In genomic region chr3:49719214-49719884, GRCh38 we compare ENCODE assay signal across 7 cellular contexts. TPM values are rescaled to one million over a fixed set of nuclear protein-coding genes. Genes with fewer than 3 reads are reported as not detected.
DNase-seq lines count a peak whose midpoint lies in the region; ATAC-seq and TF ChIP-seq lines count a peak whose summit lies in the region.

Gene AMIGO3 (minus strand): TSS chr3:49719684. CDS start chr3:49719465, 219 bp downstream.

- H3K9ac ChIP-seq in colonic mucosa (ENCODE audit: low read depth in 2 of 2, low read length in 2 of 2) = peak within 1 kb of the TSS; percentile 40 to 55

- DNase-seq in NCI-H2227 treated with DMSO at 0.1 percent for 48 hours (lab: John Stamatoyannopoulos, UW) = peak; percentile 43
- DNase-seq in activated CD4-positive, alpha-beta T cell treated with anti-CD3 and anti-CD28 coated beads for 4 hours = peak; percentile 88
- DNase-seq in colonic mucosa = peak; percentile 99
- peak; percentile 94 for DNase-seq in kidney tubule cell (ENCODE audit: low spot score)
- peak; percentile 76 to 89 for DNase-seq in stimulated activated CD4-positive, alpha-beta T cell treated with anti-CD3 and anti-CD28 coated beads, Interleukin-15, amount 100 ng/mL, for 48 hours (ENCODE audit: low read depth in 2 of 2)

- peak within 1 kb of the TSS; percentile 56 for H3K27ac ChIP-seq in colonic mucosa

- H3K4me1 ChIP-seq in colonic mucosa = peaks cover 19% of the 10 kb centered on the region

- no peaks in the 10 kb centered on the region for H3K27me3 ChIP-seq in colonic mucosa

- TF ChIP-seq CTCF in colonic mucosa (IDR thresholded peaks at IDR 0.05) = peak; percentile 30

- peak within 1 kb of the TSS; percentile 54 for H3K4me3 ChIP-seq in colonic mucosa

- peak; percentile 51 for ATAC-seq in GM18517 (IDR thresholded peaks at IDR 0.05; ENCODE audit: unreplicated experiment)
- ATAC-seq in HG03025 (IDR thresholded peaks at IDR 0.05; ENCODE audit: low FRiP score, unreplicated experiment) = peak; percentile 43

- no peaks in the 10 kb centered on the region for H3K9me3 ChIP-seq in colonic mucosa

- H3K36me3 ChIP-seq in colonic mucosa = no peaks in the 10 kb centered on the region

- intact Hi-C loops in colonic mucosa (cut with DNase I) = no loop called here

RNA-seq across cellular contexts. Expression of gene AMIGO3, which starts in this region (rescaled TPM):
- under 1 TPM in 1 of 2 donors, not detected in 1; 0.16 TPM for total RNA-seq in colonic mucosa

Comparison
In these comparisons a context has a peak if more than half of its experiments do, and no peak if none do; other contexts are left out.
1. Peak in every context shown above with its lines: DNase-seq, ATAC-seq, H3K4me3 ChIP-seq and H3K27ac ChIP-seq.
2. Peak in DNase-seq, H3K4me3 ChIP-seq, H3K27ac ChIP-seq and H3K9ac ChIP-seq in colonic mucosa; RNA of the gene not detected or under 1 TPM.
3. DNase-seq: peak in every context shown above with its lines; median percentile 99 in colonic mucosa; 94 in kidney tubule cell; 88 in activated CD4-positive, alpha-beta T cell treated with anti-CD3 and anti-CD28 coated beads for 4 hours; 82 in stimulated activated CD4-positive, alpha-beta T cell treated with anti-CD3 and anti-CD28 coated beads, Interleukin-15, amount 100 ng/mL, for 48 hours; 43 in NCI-H2227 treated with DMSO at 0.1 percent for 48 hours.